Comparison of ENCODE assay signal across 26 cellular contexts in genomic region chr1:108534748-108535147, GRCh38.
"Had no signal": no experiment of that assay in that cellular context is flagged by ENCODE, and none has a peak within 500 bp of the region (broad histone marks: within the 10 kb centered on the region; RNA-seq: fewer than 3 reads in every experiment).

No MANE protein-coding gene starts in this region.

- FAIRE-seq: colon, islet of Langerhans had no signal

- H3K4me3 Mint-ChIP-seq: naive thymus-derived CD4-positive, alpha-beta T cell; stimulated activated effector memory CD8-positive, alpha-beta T cell treated with anti-CD3 and anti-CD28 coated beads, Interleukin-12 subunit alpha, Interleukin-12 subunit beta, amount 100 ng/mL, for 72 hours had no signal

- H3K9me3 ChIP-seq: gastrocnemius medialis, left lung, ovary, psoas muscle, sigmoid colon, thoracic aorta, tibial nerve, vagina had no signal

- H3K9me3 Mint-ChIP-seq: stimulated activated effector memory CD8-positive, alpha-beta T cell treated with anti-CD3 and anti-CD28 coated beads, Interleukin-12 subunit alpha, Interleukin-12 subunit beta, amount 100 ng/mL, for 72 hours had no signal

- H3K4me3 ChIP-seq: dorsolateral prefrontal cortex, gastrocnemius medialis, heart right ventricle, left lung, ovary, psoas muscle, sigmoid colon, thoracic aorta, tibial nerve, vagina had no signal

- H3K4me1 ChIP-seq: left lung, psoas muscle, sigmoid colon, vagina had no signal

- H3K27ac Mint-ChIP-seq: stimulated activated effector memory CD8-positive, alpha-beta T cell treated with anti-CD3 and anti-CD28 coated beads, Interleukin-12 subunit alpha, Interleukin-12 subunit beta, amount 100 ng/mL, for 72 hours had no signal

- H3K36me3 Mint-ChIP-seq: naive thymus-derived CD4-positive, alpha-beta T cell; stimulated activated effector memory CD8-positive, alpha-beta T cell treated with anti-CD3 and anti-CD28 coated beads, Interleukin-12 subunit alpha, Interleukin-12 subunit beta, amount 100 ng/mL, for 72 hours had no signal

- H3K27me3 ChIP-seq: dorsolateral prefrontal cortex, gastrocnemius medialis, left lung, ovary, sigmoid colon, tibial nerve, vagina had no signal

- DNase-seq: dorsolateral prefrontal cortex; effector CD4-positive, alpha-beta T cell; foreskin fibroblast; gastrocnemius medialis; heart right ventricle; hippocampal formation; left cardiac atrium; left lung; mesenchymal stem cell; midbrain; naive thymus-derived CD4-positive, alpha-beta T cell; occipital lobe; ovary; posterior cingulate gyrus; psoas muscle; right cardiac atrium; sigmoid colon; stimulated activated CD4-positive, alpha-beta T cell treated with anti-CD3 and anti-CD28 coated beads, Interleukin-2, amount 100 ng/mL, for 24 hours; stimulated activated CD4-positive, alpha-beta T cell treated with anti-CD3 and anti-CD28 coated beads, Interleukin-4, amount 100 ng/mL, for 24 hours; stimulated activated naive CD4-positive, alpha-beta T cell treated with Interleukin-2 at 50 U/mL for 16 hours had no signal

- ATAC-seq: gastrocnemius medialis; heart right ventricle; left cardiac atrium; left lung; naive thymus-derived CD4-positive, alpha-beta T cell; psoas muscle; right cardiac atrium; stimulated activated effector memory CD8-positive, alpha-beta T cell treated with anti-CD3 and anti-CD28 coated beads, Interleukin-12 subunit alpha, Interleukin-12 subunit beta, amount 100 ng/mL, for 72 hours had no signal

- H3K36me3 ChIP-seq: gastrocnemius medialis, heart right ventricle, left lung, ovary, sigmoid colon, thoracic aorta, tibial nerve, vagina had no signal

- H3K27ac ChIP-seq: dorsolateral prefrontal cortex, gastrocnemius medialis, heart right ventricle, left lung, ovary, psoas muscle, sigmoid colon, thoracic aorta, tibial nerve, vagina had no signal
